Comparison of ENCODE assay signal across 8 cellular contexts in genomic region chr19:43534305-43534612, GRCh38. TPM values are rescaled to one million over a fixed set of nuclear protein-coding genes. Genes with fewer than 3 reads are reported as not detected.
A peak's percentile ranks its signal among the peaks of the same experiment; 100 is the strongest.
DNase-seq lines count a peak whose midpoint lies in the region; ATAC-seq and TF ChIP-seq lines count a peak whose summit lies in the region.

No MANE protein-coding gene starts in this region.

- no peak overlapping the region for H4K91ac ChIP-seq in mesenchymal stem cell (ENCODE audit: low read length)

- H3K27me3 ChIP-seq in breast epithelium (no peaks in the 10 kb centered on the region), mesenchymal stem cell (ENCODE audit: control insufficient read depth in 1 of 2, insufficient read depth in 1 of 2, low read length in 2 of 2) (no peaks in the 10 kb centered on the region), tibial artery (no peaks in the 10 kb centered on the region), foreskin keratinocyte (no peaks in the 10 kb centered on the region)

- CTCF ChIA-PET in activated naive CD4-positive, alpha-beta T cell treated with anti-CD3 and anti-CD28 coated beads for 36 hours (lab: Charles Lee), result interaction anchor here (0.6 to 4.0 kb wide), 4 partner anchors 20 to 232 kb away, joined by 3 to 28 read pairs (median 19); partner anchors contain the start of genes IRGQ and ZNF576

- no peaks in the 10 kb centered on the region for H3K27me3 Mint-ChIP-seq in activated naive CD4-positive, alpha-beta T cell treated with anti-CD3 and anti-CD28 coated beads for 36 hours (ENCODE audit: low read depth)

- intact Hi-C loops in activated naive CD4-positive, alpha-beta T cell treated with anti-CD3 and anti-CD28 coated beads for 36 hours (cut with micrococcal nuclease), result loop anchor here (1.0 kb wide), 1 partner anchor 220 kb away; the partner anchor contains the start of gene SMG9
- intact Hi-C loops in breast epithelium (cut with DNase I; ENCODE audit: low total_unique reads), result loop anchor here (10.0 kb wide), 1 partner anchor 61 kb away; the partner anchor contains the start of genes IRGQ and ZNF576
- intact Hi-C loops in tibial artery (cut with DNase I; ENCODE audit: low total_unique reads), result no loop called here

- H3K4ac ChIP-seq in mesenchymal stem cell (ENCODE audit: low read depth in 1 of 2, low read length in 2 of 2), result peak overlapping the region in 1 of 2 experiments; percentile 49

- no peak overlapping the region for H3K14ac ChIP-seq in mesenchymal stem cell (ENCODE audit: low read length in 2 of 2)

- H2BK15ac ChIP-seq in mesenchymal stem cell (ENCODE audit: low read depth, poor library complexity, severe bottlenecking), result peak overlapping the region; percentile 26

- H3K4me1 Mint-ChIP-seq in activated naive CD4-positive, alpha-beta T cell treated with anti-CD3 and anti-CD28 coated beads for 36 hours (ENCODE audit: low read depth), result peaks cover 15% of the 10 kb centered on the region

- peak overlapping the region; percentile 45 for H4K8ac ChIP-seq in mesenchymal stem cell (ENCODE audit: low read length)

- H3K27ac ChIP-seq in breast epithelium, result peak overlapping the region; percentile 82 to 87
- H3K27ac ChIP-seq in mesenchymal stem cell (ENCODE audit: low read length, poor library complexity, severe bottlenecking), result no peak overlapping the region
- H3K27ac ChIP-seq in tibial artery, result peak overlapping the region; percentile 83 to 89
- no peak overlapping the region for H3K27ac ChIP-seq in foreskin keratinocyte

- H3K36me3 ChIP-seq in breast epithelium (no peaks in the 10 kb centered on the region), mesenchymal stem cell (ENCODE audit: control insufficient read depth in 1 of 2, insufficient read depth in 2 of 2, low read depth in 1 of 2, low read length in 2 of 2) (peaks cover 16 to 23% of the 10 kb centered on the region in 2 experiments), tibial artery (peaks cover 15 to 26% (median 17%) of the 10 kb centered on the region in 3 donors)

- peak overlapping the region in 1 of 2 experiments; percentile 76 for H2BK12ac ChIP-seq in mesenchymal stem cell (ENCODE audit: low read length in 2 of 2)

- WGBS in mesenchymal stem cell, result 13% methylated on average over 14 of the region's 14 CpGs

- H3K4me3 Mint-ChIP-seq in activated naive CD4-positive, alpha-beta T cell treated with anti-CD3 and anti-CD28 coated beads for 36 hours, result peak overlapping the region; percentile 80

- peaks cover 19% of the 10 kb centered on the region for H3K36me3 Mint-ChIP-seq in activated naive CD4-positive, alpha-beta T cell treated with anti-CD3 and anti-CD28 coated beads for 36 hours (ENCODE audit: low read depth)
- H3K36me3 Mint-ChIP-seq in activated naive CD4-positive, alpha-beta T cell treated with anti-CD3 and anti-CD28 coated beads, Interleukin-2, amount 50 U/mL, for 72 hours, result peaks cover 11 to 17% of the 10 kb centered on the region in 2 donors

- DNase-seq in activated naive CD4-positive, alpha-beta T cell treated with anti-CD3 and anti-CD28 coated beads for 36 hours, result no peak
- DNase-seq in activated naive CD4-positive, alpha-beta T cell treated with anti-CD3 and anti-CD28 coated beads, Interleukin-2, amount 50 U/mL, for 72 hours (ENCODE audit: low spot score in 2 of 2), result no peak
- DNase-seq in breast epithelium (ENCODE audit: low spot score in 2 of 2) (no peak), mesenchymal stem cell (no peak), tibial artery (no peak), foreskin keratinocyte (no peak), HuH-7.5 (ENCODE audit: low spot score) (no peak)
- DNase-seq in central memory CD4-positive, alpha-beta T cell, result no peak

- H2BK5ac ChIP-seq in mesenchymal stem cell (ENCODE audit: low read depth, low read length, poor library complexity, severe bottlenecking), result no peak overlapping the region

- TF ChIP-seq CTCF in breast epithelium (IDR thresholded peaks at IDR 0.05) (no peak), tibial artery (IDR thresholded peaks at IDR 0.05) (no peak), foreskin keratinocyte (conservative IDR thresholded peaks at IDR 0.05) (no peak)

- H3K18ac ChIP-seq in mesenchymal stem cell (ENCODE audit: low read depth in 1 of 2, low read length in 2 of 2), result peak overlapping the region in 1 of 2 experiments; percentile 87

- H3K4me2 ChIP-seq in mesenchymal stem cell (ENCODE audit: low read length, poor library complexity, severe bottlenecking), result peak overlapping the region; percentile 52

- no peak for TF ChIP-seq POLR2A in breast epithelium (IDR thresholded peaks at IDR 0.05)

- H2AFZ ChIP-seq in mesenchymal stem cell (ENCODE audit: low read depth, low read length), result peak overlapping the region; percentile 77

- no peaks in the 10 kb centered on the region for H3K4me1 ChIP-seq in breast epithelium
- H3K4me1 ChIP-seq in mesenchymal stem cell (ENCODE audit: control insufficient read depth, insufficient read depth, low read depth, low read length), result peaks cover 13% of the 10 kb centered on the region
- peaks cover 0 to 33% (median 18%) of the 10 kb centered on the region in 4 donors for H3K4me1 ChIP-seq in tibial artery
- H3K4me1 ChIP-seq in foreskin keratinocyte, result peaks cover 9% of the 10 kb centered on the region

- no peak overlapping the region for H3K23ac ChIP-seq in mesenchymal stem cell (ENCODE audit: low read length in 2 of 2)

- no peak overlapping the region for H2BK120ac ChIP-seq in mesenchymal stem cell (ENCODE audit: low read depth, low read length)

- H3K79me1 ChIP-seq in mesenchymal stem cell (replicated peaks; ENCODE audit: low read length, poor library complexity, severe bottlenecking), result no peaks in the 10 kb centered on the region

- ATAC-seq in activated naive CD4-positive, alpha-beta T cell treated with anti-CD3 and anti-CD28 coated beads, Interleukin-2, amount 50 U/mL, for 72 hours, result no peak
- no peak for ATAC-seq in foreskin keratinocyte

- H3K9me3 Mint-ChIP-seq in activated naive CD4-positive, alpha-beta T cell treated with anti-CD3 and anti-CD28 coated beads for 36 hours, result peaks cover 9% of the 10 kb centered on the region
- peaks cover 3 to 8% of the 10 kb centered on the region in 2 donors for H3K9me3 Mint-ChIP-seq in activated naive CD4-positive, alpha-beta T cell treated with anti-CD3 and anti-CD28 coated beads, Interleukin-2, amount 50 U/mL, for 72 hours

- H3K27ac Mint-ChIP-seq in activated naive CD4-positive, alpha-beta T cell treated with anti-CD3 and anti-CD28 coated beads for 36 hours, result peak overlapping the region; percentile 87
- H3K27ac Mint-ChIP-seq in activated naive CD4-positive, alpha-beta T cell treated with anti-CD3 and anti-CD28 coated beads, Interleukin-2, amount 50 U/mL, for 72 hours, result peak overlapping the region in 1 of 2 donors; percentile 29

- H3K9me3 ChIP-seq in breast epithelium (no peaks in the 10 kb centered on the region), mesenchymal stem cell (ENCODE audit: control insufficient read depth, low read length) (peaks cover 8% of the 10 kb centered on the region), tibial artery (no peaks in the 10 kb centered on the region)

- H2AK5ac ChIP-seq in mesenchymal stem cell (ENCODE audit: low read length, severe bottlenecking), result no peak overlapping the region

- H3K9ac ChIP-seq in mesenchymal stem cell (ENCODE audit: low read length), result peak overlapping the region; percentile 56

- peak overlapping the region; percentile 54 to 71 (median 66) for H3K4me3 ChIP-seq in breast epithelium
- peak overlapping the region in 1 of 2 experiments; percentile 95 for H3K4me3 ChIP-seq in mesenchymal stem cell (ENCODE audit: insufficient read depth in 1 of 2, low read depth in 1 of 2, low read length in 2 of 2)
- peak overlapping the region; percentile 61 to 66 for H3K4me3 ChIP-seq in tibial artery

RNA-seq across cellular contexts. Expression of gene ZNF575, which starts 1.3 kb away (rescaled TPM):
- 1 to 10 TPM; 3.1 to 5.2 TPM for total RNA-seq in activated naive CD4-positive, alpha-beta T cell treated with anti-CD3 and anti-CD28 coated beads for 36 hours
- total RNA-seq in activated naive CD4-positive, alpha-beta T cell treated with anti-CD3 and anti-CD28 coated beads, Interleukin-2, amount 50 U/mL, for 72 hours, result 1 to 10 TPM in 1 of 2 donors, under 1 TPM in 1; 0.98 to 3.3 TPM
- total RNA-seq in breast epithelium (under 1 TPM; 0.59 to 0.98 (median 0.64) TPM), foreskin keratinocyte (0.37 and 0.42 TPM in 2 replicates)
- polyA plus RNA-seq in mesenchymal stem cell (2013, experiment 1 of 2), result 2.8 TPM
- polyA plus RNA-seq in mesenchymal stem cell (2013, experiment 2 of 2), result 3.0 TPM
- 0.67 and 0.91 TPM in 2 replicates for polyA plus RNA-seq in foreskin keratinocyte

RNA-seq across cellular contexts. Expression of gene ETHE1, which starts 7.3 kb away (rescaled TPM):
- total RNA-seq in activated naive CD4-positive, alpha-beta T cell treated with anti-CD3 and anti-CD28 coated beads for 36 hours, result 10 to 100 TPM; 62.1 to 64.4 TPM
- total RNA-seq in activated naive CD4-positive, alpha-beta T cell treated with anti-CD3 and anti-CD28 coated beads, Interleukin-2, amount 50 U/mL, for 72 hours, result 10 to 100 TPM; 88.0 to 89.2 TPM
- total RNA-seq in breast epithelium (10 to 100 TPM; 41.6 to 70.1 (median 59.4) TPM), foreskin keratinocyte (151 and 168 TPM in 2 replicates)
- 44.4 TPM for polyA plus RNA-seq in mesenchymal stem cell (2013, experiment 1 of 2)
- 43.3 TPM for polyA plus RNA-seq in mesenchymal stem cell (2013, experiment 2 of 2)
- 239 and 287 TPM in 2 replicates for polyA plus RNA-seq in foreskin keratinocyte

RNA-seq across cellular contexts. Expression of gene PHLDB3, which starts 29.7 kb away (rescaled TPM):
- 10 to 100 TPM; 12.9 to 14.9 TPM for total RNA-seq in activated naive CD4-positive, alpha-beta T cell treated with anti-CD3 and anti-CD28 coated beads for 36 hours
- total RNA-seq in activated naive CD4-positive, alpha-beta T cell treated with anti-CD3 and anti-CD28 coated beads, Interleukin-2, amount 50 U/mL, for 72 hours, result 10 to 100 TPM; 23.1 to 27.3 TPM
- 10 to 100 TPM in 2 of 3 donors, 1 to 10 TPM in 1; 7.5 to 19.5 (median 15.1) TPM for total RNA-seq in breast epithelium
- 6.6 TPM for polyA plus RNA-seq in mesenchymal stem cell (2013, experiment 1 of 2)
- polyA plus RNA-seq in mesenchymal stem cell (2013, experiment 2 of 2), result 6.1 TPM
- 14.8 and 15.4 TPM in 2 replicates for total RNA-seq in foreskin keratinocyte
- 9.8 and 11.2 TPM in 2 replicates for polyA plus RNA-seq in foreskin keratinocyte

RNA-seq across cellular contexts. Expression of gene XRCC1, which starts 41.1 kb away (rescaled TPM):
- 10 to 100 TPM; 33.7 to 34.5 TPM for total RNA-seq in activated naive CD4-positive, alpha-beta T cell treated with anti-CD3 and anti-CD28 coated beads for 36 hours
- 10 to 100 TPM; 36.9 to 39.5 TPM for total RNA-seq in activated naive CD4-positive, alpha-beta T cell treated with anti-CD3 and anti-CD28 coated beads, Interleukin-2, amount 50 U/mL, for 72 hours
- total RNA-seq in breast epithelium (10 to 100 TPM; 21.0 to 30.6 (median 29.0) TPM), foreskin keratinocyte (28.8 and 31.1 TPM in 2 replicates)
- polyA plus RNA-seq in mesenchymal stem cell (2013, experiment 1 of 2), result 21.2 TPM
- 21.8 TPM for polyA plus RNA-seq in mesenchymal stem cell (2013, experiment 2 of 2)
- polyA plus RNA-seq in foreskin keratinocyte, result 34.4 and 35.8 TPM in 2 replicates

RNA-seq across cellular contexts. Expression of gene PINLYP, which starts 41.3 kb away (rescaled TPM):
- total RNA-seq in activated naive CD4-positive, alpha-beta T cell treated with anti-CD3 and anti-CD28 coated beads for 36 hours, result 1 to 10 TPM; 3.2 to 3.8 TPM
- total RNA-seq in activated naive CD4-positive, alpha-beta T cell treated with anti-CD3 and anti-CD28 coated beads, Interleukin-2, amount 50 U/mL, for 72 hours, result 1 to 10 TPM; 6.5 to 9.0 TPM
- total RNA-seq in breast epithelium, result 10 to 100 TPM in 1 of 3 donors, 1 to 10 TPM in 2; 4.5 to 12.5 (median 6.9) TPM
- 0.17 TPM for polyA plus RNA-seq in mesenchymal stem cell (2013, experiment 1 of 2)
- polyA plus RNA-seq in mesenchymal stem cell (2013, experiment 2 of 2), result 0.21 TPM
- 16.6 and 19.5 TPM in 2 replicates for total RNA-seq in foreskin keratinocyte
- polyA plus RNA-seq in foreskin keratinocyte, result 20.2 and 22.6 TPM in 2 replicates

Comparison
In these comparisons a context has a peak if more than half of its experiments do, and no peak if none do; other contexts are left out.
1. H3K27ac ChIP-seq: peak in breast epithelium (2 of 2) and tibial artery (2 of 2); none in mesenchymal stem cell (single experiment) and foreskin keratinocyte (single experiment).